In the genomic region with DNA sequence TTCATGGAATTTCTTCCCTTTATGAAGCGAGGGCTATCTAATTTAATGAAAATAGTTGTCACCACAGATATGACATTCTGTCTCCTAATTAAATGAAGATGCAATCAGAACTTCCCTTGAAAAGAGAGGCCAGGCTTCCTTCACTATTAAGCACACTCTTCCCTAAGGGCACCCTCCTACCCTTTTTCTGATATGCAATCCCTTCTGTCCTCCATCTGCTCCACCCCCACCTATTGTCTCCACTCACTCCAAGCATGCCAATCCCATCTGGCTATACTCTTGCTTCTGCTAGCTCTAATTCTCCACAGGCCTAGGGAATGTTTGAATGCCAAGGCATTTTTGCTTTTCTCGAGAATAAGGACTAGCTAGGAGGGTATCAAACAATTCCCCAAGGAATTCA, we compare ENCODE assay signal across 16 cellular contexts.
DNase-seq lines count a peak whose midpoint lies in the region; ATAC-seq and TF ChIP-seq lines count a peak whose summit lies in the region.
"Had no signal": no experiment of that assay in that cellular context is flagged by ENCODE, and none has a peak within 500 bp of the region (broad histone marks: within the 10 kb centered on the region; RNA-seq: fewer than 3 reads in every experiment).

No MANE protein-coding gene starts in this region.

- no peaks in the 10 kb centered on the region for H3K9me3 Mint-ChIP-seq in WTC11
- H3K9me3 Mint-ChIP-seq: activated T-helper 17 cell treated with anti-CD3 and anti-CD28 coated beads, Interleukin-2, amount 50 U/mL, for 72 hours had no signal

- POLR2A ChIA-PET in WTC11 (lab: Charles Lee), result no interaction called here

- no peaks in the 10 kb centered on the region for H3K36me3 Mint-ChIP-seq in WTC11

- H3K4me1 Mint-ChIP-seq in WTC11, result peaks cover 36% of the 10 kb centered on the region
- H3K4me1 Mint-ChIP-seq: activated T-helper 17 cell treated with anti-CD3 and anti-CD28 coated beads, Interleukin-2, amount 50 U/mL, for 72 hours had no signal

- no peaks in the 10 kb centered on the region for H3K27me3 Mint-ChIP-seq in WTC11 (ENCODE audit: low read depth)
- H3K27me3 Mint-ChIP-seq: activated T-helper 17 cell treated with anti-CD3 and anti-CD28 coated beads, Interleukin-2, amount 50 U/mL, for 72 hours had no signal

- TF ChIP-seq CTCF in WTC11 (IDR thresholded peaks at IDR 0.05), result no peak

- H3K4me3 Mint-ChIP-seq in WTC11, result peak overlapping the region; percentile 21; the same call in 1 of the 2 replicates
- H3K4me3 Mint-ChIP-seq: activated T-helper 17 cell treated with anti-CD3 and anti-CD28 coated beads, Interleukin-2, amount 50 U/mL, for 72 hours had no signal

- CTCF ChIA-PET in WTC11 (lab: Charles Lee), result interaction anchor here (1.5 to 2.7 kb wide), 2 partner anchors 10 to 171 kb away, joined by 5 to 17 read pairs; no protein-coding TSS in a partner anchor

- H3K27ac Mint-ChIP-seq in WTC11, result peak overlapping the region; percentile 85
- H3K27ac Mint-ChIP-seq: activated T-helper 17 cell treated with anti-CD3 and anti-CD28 coated beads, Interleukin-2, amount 50 U/mL, for 72 hours had no signal

- DNase-seq in DMS 273 (lab: John Stamatoyannopoulos, UW; ENCODE audit: unreplicated experiment) (peak; percentile 95), NCI-H1694 treated with DMSO at 0.1 percent for 48 hours (lab: John Stamatoyannopoulos, UW) (peak; percentile 97), WTC11 (ENCODE audit: low spot score) (peak; percentile 31), islet precursor cell (peak; percentile 67), midbrain (lab: John Stamatoyannopoulos, UW) (no peak)
- DNase-seq in activated CD4-positive, alpha-beta T cell treated with anti-CD3 and anti-CD28 coated beads, Interleukin-2, amount 50 U/mL, for 1 hour, result no peak
- DNase-seq: aorta; effector CD8-positive, alpha-beta T cell; GDM1; GOT3; NCI-H2029; stimulated activated CD4-positive, alpha-beta T cell treated with anti-CD3 and anti-CD28 coated beads, Interleukin-2, amount 100 ng/mL, for 48 hours had no signal

- peak; percentile 96 for ATAC-seq in WTC11
- no peak for ATAC-seq in GM21360 (IDR thresholded peaks at IDR 0.05; ENCODE audit: unreplicated experiment)
- no peak for ATAC-seq in GM18868 (IDR thresholded peaks at IDR 0.05; ENCODE audit: unreplicated experiment)
- ATAC-seq: activated T-helper 17 cell treated with anti-CD3 and anti-CD28 coated beads, Interleukin-2, amount 50 U/mL, for 72 hours; Panc1 had no signal

TF ChIP-seq in WTC11, 78 proteins besides CTCF, POLR2A, EP300 and RAD21:
- TF ChIP-seq CREB1 (CRISPR knock-in tag; IDR thresholded peaks at IDR 0.05), result no peak
- no peak for TF ChIP-seq NFATC4 (CRISPR knock-in tag; IDR thresholded peaks at IDR 0.05)
- TF ChIP-seq, protein P1, sequence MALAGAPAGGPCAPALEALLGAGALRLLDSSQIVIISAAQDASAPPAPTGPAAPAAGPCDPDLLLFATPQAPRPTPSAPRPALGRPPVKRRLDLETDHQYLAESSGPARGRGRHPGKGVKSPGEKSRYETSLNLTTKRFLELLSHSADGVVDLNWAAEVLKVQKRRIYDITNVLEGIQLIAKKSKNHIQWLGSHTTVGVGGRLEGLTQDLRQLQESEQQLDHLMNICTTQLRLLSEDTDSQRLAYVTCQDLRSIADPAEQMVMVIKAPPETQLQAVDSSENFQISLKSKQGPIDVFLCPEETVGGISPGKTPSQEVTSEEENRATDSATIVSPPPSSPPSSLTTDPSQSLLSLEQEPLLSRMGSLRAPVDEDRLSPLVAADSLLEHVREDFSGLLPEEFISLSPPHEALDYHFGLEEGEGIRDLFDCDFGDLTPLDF (CRISPR knock-in tag; IDR thresholded peaks at IDR 0.05), result no peak
- no peak for TF ChIP-seq ZNF423 (CRISPR knock-in tag; IDR thresholded peaks at IDR 0.05)
- no peak for TF ChIP-seq IRF2 (CRISPR knock-in tag; IDR thresholded peaks at IDR 0.05; ENCODE audit: borderline replicate concordance, low read depth)
- TF ChIP-seq, protein P2, sequence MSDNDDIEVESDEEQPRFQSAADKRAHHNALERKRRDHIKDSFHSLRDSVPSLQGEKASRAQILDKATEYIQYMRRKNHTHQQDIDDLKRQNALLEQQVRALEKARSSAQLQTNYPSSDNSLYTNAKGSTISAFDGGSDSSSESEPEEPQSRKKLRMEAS (CRISPR knock-in tag; IDR thresholded peaks at IDR 0.05), result no peak
- TF ChIP-seq, protein P3, sequence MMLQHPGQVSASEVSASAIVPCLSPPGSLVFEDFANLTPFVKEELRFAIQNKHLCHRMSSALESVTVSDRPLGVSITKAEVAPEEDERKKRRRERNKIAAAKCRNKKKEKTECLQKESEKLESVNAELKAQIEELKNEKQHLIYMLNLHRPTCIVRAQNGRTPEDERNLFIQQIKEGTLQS (CRISPR knock-in tag; conservative IDR thresholded peaks at IDR 0.05), result no peak
- no peak for TF ChIP-seq SP1 (CRISPR knock-in tag; conservative IDR thresholded peaks at IDR 0.05)
- TF ChIP-seq GRHL2 (CRISPR knock-in tag; IDR thresholded peaks at IDR 0.05; ENCODE audit: insufficient replicate concordance, severe bottlenecking), result no peak
- TF ChIP-seq, protein P4, sequence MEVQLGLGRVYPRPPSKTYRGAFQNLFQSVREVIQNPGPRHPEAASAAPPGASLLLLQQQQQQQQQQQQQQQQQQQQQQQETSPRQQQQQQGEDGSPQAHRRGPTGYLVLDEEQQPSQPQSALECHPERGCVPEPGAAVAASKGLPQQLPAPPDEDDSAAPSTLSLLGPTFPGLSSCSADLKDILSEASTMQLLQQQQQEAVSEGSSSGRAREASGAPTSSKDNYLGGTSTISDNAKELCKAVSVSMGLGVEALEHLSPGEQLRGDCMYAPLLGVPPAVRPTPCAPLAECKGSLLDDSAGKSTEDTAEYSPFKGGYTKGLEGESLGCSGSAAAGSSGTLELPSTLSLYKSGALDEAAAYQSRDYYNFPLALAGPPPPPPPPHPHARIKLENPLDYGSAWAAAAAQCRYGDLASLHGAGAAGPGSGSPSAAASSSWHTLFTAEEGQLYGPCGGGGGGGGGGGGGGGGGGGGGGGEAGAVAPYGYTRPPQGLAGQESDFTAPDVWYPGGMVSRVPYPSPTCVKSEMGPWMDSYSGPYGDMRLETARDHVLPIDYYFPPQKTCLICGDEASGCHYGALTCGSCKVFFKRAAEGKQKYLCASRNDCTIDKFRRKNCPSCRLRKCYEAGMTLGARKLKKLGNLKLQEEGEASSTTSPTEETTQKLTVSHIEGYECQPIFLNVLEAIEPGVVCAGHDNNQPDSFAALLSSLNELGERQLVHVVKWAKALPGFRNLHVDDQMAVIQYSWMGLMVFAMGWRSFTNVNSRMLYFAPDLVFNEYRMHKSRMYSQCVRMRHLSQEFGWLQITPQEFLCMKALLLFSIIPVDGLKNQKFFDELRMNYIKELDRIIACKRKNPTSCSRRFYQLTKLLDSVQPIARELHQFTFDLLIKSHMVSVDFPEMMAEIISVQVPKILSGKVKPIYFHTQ (CRISPR knock-in tag; IDR thresholded peaks at IDR 0.05), result no peak
- TF ChIP-seq, protein P5, sequence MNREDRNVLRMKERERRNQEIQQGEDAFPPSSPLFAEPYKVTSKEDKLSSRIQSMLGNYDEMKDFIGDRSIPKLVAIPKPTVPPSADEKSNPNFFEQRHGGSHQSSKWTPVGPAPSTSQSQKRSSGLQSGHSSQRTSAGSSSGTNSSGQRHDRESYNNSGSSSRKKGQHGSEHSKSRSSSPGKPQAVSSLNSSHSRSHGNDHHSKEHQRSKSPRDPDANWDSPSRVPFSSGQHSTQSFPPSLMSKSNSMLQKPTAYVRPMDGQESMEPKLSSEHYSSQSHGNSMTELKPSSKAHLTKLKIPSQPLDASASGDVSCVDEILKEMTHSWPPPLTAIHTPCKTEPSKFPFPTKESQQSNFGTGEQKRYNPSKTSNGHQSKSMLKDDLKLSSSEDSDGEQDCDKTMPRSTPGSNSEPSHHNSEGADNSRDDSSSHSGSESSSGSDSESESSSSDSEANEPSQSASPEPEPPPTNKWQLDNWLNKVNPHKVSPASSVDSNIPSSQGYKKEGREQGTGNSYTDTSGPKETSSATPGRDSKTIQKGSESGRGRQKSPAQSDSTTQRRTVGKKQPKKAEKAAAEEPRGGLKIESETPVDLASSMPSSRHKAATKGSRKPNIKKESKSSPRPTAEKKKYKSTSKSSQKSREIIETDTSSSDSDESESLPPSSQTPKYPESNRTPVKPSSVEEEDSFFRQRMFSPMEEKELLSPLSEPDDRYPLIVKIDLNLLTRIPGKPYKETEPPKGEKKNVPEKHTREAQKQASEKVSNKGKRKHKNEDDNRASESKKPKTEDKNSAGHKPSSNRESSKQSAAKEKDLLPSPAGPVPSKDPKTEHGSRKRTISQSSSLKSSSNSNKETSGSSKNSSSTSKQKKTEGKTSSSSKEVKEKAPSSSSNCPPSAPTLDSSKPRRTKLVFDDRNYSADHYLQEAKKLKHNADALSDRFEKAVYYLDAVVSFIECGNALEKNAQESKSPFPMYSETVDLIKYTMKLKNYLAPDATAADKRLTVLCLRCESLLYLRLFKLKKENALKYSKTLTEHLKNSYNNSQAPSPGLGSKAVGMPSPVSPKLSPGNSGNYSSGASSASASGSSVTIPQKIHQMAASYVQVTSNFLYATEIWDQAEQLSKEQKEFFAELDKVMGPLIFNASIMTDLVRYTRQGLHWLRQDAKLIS (CRISPR knock-in tag; IDR thresholded peaks at IDR 0.05; ENCODE audit: borderline replicate concordance), result no peak
- no peak for TF ChIP-seq ZNF219 (CRISPR knock-in tag; IDR thresholded peaks at IDR 0.05; ENCODE audit: borderline replicate concordance)
- no peak for TF ChIP-seq JAZF1 (CRISPR knock-in tag; IDR thresholded peaks at IDR 0.05)
- TF ChIP-seq, protein P6, sequence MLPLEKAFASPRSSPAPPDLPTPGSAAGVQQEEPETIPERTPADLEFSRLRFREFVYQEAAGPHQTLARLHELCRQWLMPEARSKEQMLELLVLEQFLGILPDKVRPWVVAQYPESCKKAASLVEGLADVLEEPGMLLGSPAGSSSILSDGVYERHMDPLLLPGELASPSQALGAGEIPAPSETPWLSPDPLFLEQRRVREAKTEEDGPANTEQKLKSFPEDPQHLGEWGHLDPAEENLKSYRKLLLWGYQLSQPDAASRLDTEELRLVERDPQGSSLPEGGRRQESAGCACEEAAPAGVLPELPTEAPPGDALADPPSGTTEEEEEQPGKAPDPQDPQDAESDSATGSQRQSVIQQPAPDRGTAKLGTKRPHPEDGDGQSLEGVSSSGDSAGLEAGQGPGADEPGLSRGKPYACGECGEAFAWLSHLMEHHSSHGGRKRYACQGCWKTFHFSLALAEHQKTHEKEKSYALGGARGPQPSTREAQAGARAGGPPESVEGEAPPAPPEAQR (CRISPR knock-in tag; IDR thresholded peaks at IDR 0.05), result no peak
- TF ChIP-seq NFE2L1 (CRISPR knock-in tag; IDR thresholded peaks at IDR 0.05), result no peak

Comparison
In these comparisons a context has a peak if more than half of its experiments do, and no peak if none do; other contexts are left out.
1. DNase-seq: peak in DMS 273 (single experiment), NCI-H1694 treated with DMSO at 0.1 percent for 48 hours (single experiment), WTC11 (single experiment) and islet precursor cell (single experiment); none in midbrain (single experiment) and activated CD4-positive, alpha-beta T cell treated with anti-CD3 and anti-CD28 coated beads, Interleukin-2, amount 50 U/mL, for 1 hour (single experiment).